Comparison of ENCODE assay signal across 8 cellular contexts in genomic region chr6:49462071-49462470, GRCh38. TPM values are rescaled to one million over a fixed set of nuclear protein-coding genes. Genes with fewer than 3 reads are reported as not detected.
A peak's percentile ranks its signal among the peaks of the same experiment; 100 is the strongest.
DNase-seq lines count a peak whose midpoint lies in the region; ATAC-seq, FAIRE-seq and TF ChIP-seq lines count a peak whose summit lies in the region.

No MANE protein-coding gene starts in this region.

- no peaks in the 10 kb centered on the region for H3K9me3 ChIP-seq in A549
- H3K9me3 ChIP-seq in mucosa of rectum (ENCODE audit: control insufficient read depth in 2 of 2, low read length in 2 of 2): no peaks in the 10 kb centered on the region

- FAIRE-seq in A549 (lab: Jason Lieb, UNC): no peak

- no peak for TF ChIP-seq EP300 in A549 (IDR thresholded peaks at IDR 0.05)

- H3K4me1 Mint-ChIP-seq in HFFc6 (ENCODE audit: low read depth) (peaks cover 39% of the 10 kb centered on the region), brain (peaks cover 72% of the 10 kb centered on the region)

- TF ChIP-seq RAD21 in A549 (conservative IDR thresholded peaks at IDR 0.05 in 1 of 2, IDR thresholded peaks at IDR 0.05 in 1 of 2): no peak

- H3K27ac ChIP-seq in A549 (no peak overlapping the region), mucosa of rectum (ENCODE audit: low read depth in 2 of 2, low read length in 2 of 2) (peak overlapping the region in 1 of 2 donors; percentile 87)

- H3K4me3 Mint-ChIP-seq in HFFc6: peak overlapping the region; percentile 99
- H3K4me3 Mint-ChIP-seq in brain: peak overlapping the region; percentile 98 to 100 (median 98)

- 93% methylated on average over 3 of the region's 3 CpGs for WGBS in A549 (ENCODE audit: missing lambda C conversion rate)

- no peak for TF ChIP-seq CTCF in A549 (IDR thresholded peaks at IDR 0.05)
- TF ChIP-seq CTCF in HFFc6 (IDR thresholded peaks at IDR 0.05): no peak
- TF ChIP-seq CTCF in brain (conservative IDR thresholded peaks at IDR 0.05): no peak

- TF ChIP-seq POLR2A in A549 (IDR thresholded peaks at IDR 0.05; ENCODE audit: low read length): no peak

- H3K36me3 ChIP-seq in mucosa of rectum (ENCODE audit: control insufficient read depth in 2 of 2, insufficient read depth in 2 of 2, low read length in 2 of 2): peaks cover 1 to 2% of the 10 kb centered on the region in 2 donors

- DNase-seq in A549 (ENCODE audit: low read depth in 1 of 2, low spot score in 1 of 2) (no peak), HFFc6 (no peak), SKM-1 treated with dmso at 0.1 percent for 144 hours (lab: John Stamatoyannopoulos, UW; ENCODE audit: unreplicated experiment) (no peak), DMS114 treated with DMSO at 0.1 percent for 48 hours (lab: John Stamatoyannopoulos, UW; ENCODE audit: unreplicated experiment) (no peak), D341Med (ENCODE audit: low spot score) (no peak)

- peaks cover 2% of the 10 kb centered on the region for H3K27me3 Mint-ChIP-seq in HFFc6 (ENCODE audit: insufficient read depth)
- peaks cover 12% of the 10 kb centered on the region for H3K27me3 Mint-ChIP-seq in brain

- POLR2A ChIA-PET in A549 (lab: Yijun Ruan, JAX): no interaction called here

- H3K4me2 ChIP-seq in A549: peak overlapping the region; percentile 92

- H3K9me3 Mint-ChIP-seq in HFFc6 (no peaks in the 10 kb centered on the region), brain (no peaks in the 10 kb centered on the region)

- no peak for ATAC-seq in A549
- ATAC-seq in GM21825 (IDR thresholded peaks at IDR 0.05; ENCODE audit: unreplicated experiment): no peak

- CTCF ChIA-PET in A549 (lab: Yijun Ruan, JAX): no interaction called here

- H3K4me3 ChIP-seq in A549 (peak overlapping the region; percentile 74), mucosa of rectum (ENCODE audit: low read length in 2 of 2) (peak overlapping the region; percentile 96 to 100)

- H3K4me1 ChIP-seq in A549 (peaks cover 13% of the 10 kb centered on the region; the same call in 2 of the 3 replicates), mucosa of rectum (ENCODE audit: control insufficient read depth in 2 of 2, insufficient read depth in 2 of 2, low read length in 2 of 2) (peaks cover 4 to 18% of the 10 kb centered on the region in 2 donors)

- H3K27me3 ChIP-seq in mucosa of rectum (ENCODE audit: control insufficient read depth in 2 of 2, insufficient read depth in 2 of 2, low read length in 2 of 2): no peaks in the 10 kb centered on the region

- H3K36me3 Mint-ChIP-seq in HFFc6 (ENCODE audit: low read depth) (peaks cover 4% of the 10 kb centered on the region), brain (peaks cover 24% of the 10 kb centered on the region)

- peak overlapping the region; percentile 98 to 100 for H3K9ac ChIP-seq in mucosa of rectum (ENCODE audit: low read depth in 1 of 2, low read length in 2 of 2)

- H3K27ac Mint-ChIP-seq in HFFc6 (peak overlapping the region; percentile 93), brain (peak overlapping the region; percentile 94 to 97 (median 97))

TF ChIP-seq in A549, 52 proteins besides CTCF, POLR2A, EP300 and RAD21:
- no peak for TF ChIP-seq MAFK (IDR thresholded peaks at IDR 0.05; ENCODE audit: partially characterized antibody)
- TF ChIP-seq RARB (CRISPR knock-in tag; IDR thresholded peaks at IDR 0.05): no peak
- no peak for TF ChIP-seq HES2 (IDR thresholded peaks at IDR 0.05)
- no peak for TF ChIP-seq NR3C1 (IDR thresholded peaks at IDR 0.05)
- TF ChIP-seq, protein P1, sequence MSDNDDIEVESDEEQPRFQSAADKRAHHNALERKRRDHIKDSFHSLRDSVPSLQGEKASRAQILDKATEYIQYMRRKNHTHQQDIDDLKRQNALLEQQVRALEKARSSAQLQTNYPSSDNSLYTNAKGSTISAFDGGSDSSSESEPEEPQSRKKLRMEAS (IDR thresholded peaks at IDR 0.05): no peak
- TF ChIP-seq HOXA7 (CRISPR knock-in tag; IDR thresholded peaks at IDR 0.05): no peak
- TF ChIP-seq ZNF302 (CRISPR knock-in tag; IDR thresholded peaks at IDR 0.05): no peak
- TF ChIP-seq MYC (IDR thresholded peaks at IDR 0.05; ENCODE audit: borderline replicate concordance, low read length): no peak
- TF ChIP-seq CEBPB (IDR thresholded peaks at IDR 0.05): no peak
- TF ChIP-seq RNF2 (IDR thresholded peaks at IDR 0.05; ENCODE audit: borderline replicate concordance, low read depth): no peak
- TF ChIP-seq JUN (IDR thresholded peaks at IDR 0.05): no peak
- TF ChIP-seq FOSB (CRISPR knock-in tag; IDR thresholded peaks at IDR 0.05): no peak
- TF ChIP-seq PHF8 (IDR thresholded peaks at IDR 0.05; ENCODE audit: borderline replicate concordance, low read depth): no peak
- no peak for TF ChIP-seq FOXS1 (CRISPR knock-in tag; IDR thresholded peaks at IDR 0.05)
TF ChIP-seq in A549: peak in this region for 0.

RNA-seq across cellular contexts. Expression of gene MMUT, which starts 1.0 kb away (rescaled TPM):
- polyA plus RNA-seq in A549 (2011; rRNA removed) (11.5 and 14.3 TPM in 2 replicates), A549 (2017; fragmentation: RNase III; extraction: RNeasy Plus Mini Kit Qiagen cat#74134 plus additional on column Dnase treatment) (6.4 to 6.8 TPM (median 6.6 TPM) in 3 replicates), brain (ENCODE audit: insufficient read depth, low read depth, low replicate concordance) (24.3 TPM)
- polyA plus RNA-seq in A549 (2012; cell fraction: cytosol; rRNA removed): 1.9 and 2.3 TPM in 2 replicates
- 2.1 and 3.3 TPM in 2 replicates for polyA plus RNA-seq in A549 (2012; cell fraction: nucleus; rRNA removed)
- 4.5 and 5.1 TPM in 2 replicates for polyA minus RNA-seq in A549 (2011; rRNA and poly(A)+ RNA removed)
- 10 to 100 TPM; 16.3 to 18.7 (median 17.1) TPM for total RNA-seq in HFFc6 (2021; fragmentation: NEBNext Ultra II Directional; extraction: Animal tissue kit (Norgen Biotek cat#: 25700))

RNA-seq across cellular contexts. Expression of gene CENPQ, which starts 1.1 kb away (rescaled TPM):
- 9.7 and 14.2 TPM in 2 replicates for polyA plus RNA-seq in A549 (2011; rRNA removed)
- 2.8 and 2.9 TPM in 2 replicates for polyA plus RNA-seq in A549 (2012; cell fraction: cytosol; rRNA removed)
- 0.84 and 2.0 TPM in 2 replicates for polyA plus RNA-seq in A549 (2012; cell fraction: nucleus; rRNA removed)
- polyA plus RNA-seq in A549 (2017; fragmentation: RNase III; extraction: RNeasy Plus Mini Kit Qiagen cat#74134 plus additional on column Dnase treatment): 9.7 to 11.4 TPM (median 10.2 TPM) in 3 replicates
- 1.2 and 1.5 TPM in 2 replicates for polyA minus RNA-seq in A549 (2011; rRNA and poly(A)+ RNA removed)
- 10 to 100 TPM in 5 of 6 experiments, 1 to 10 TPM in 1; 7.2 to 14.3 (median 13.2) TPM for total RNA-seq in HFFc6 (2021; fragmentation: NEBNext Ultra II Directional; extraction: Animal tissue kit (Norgen Biotek cat#: 25700))
- polyA plus RNA-seq in brain (ENCODE audit: insufficient read depth, low read depth, low replicate concordance): 3.4 TPM

RNA-seq across cellular contexts. Expression of gene GLYATL3, which starts 37.7 kb away (rescaled TPM):
- polyA plus RNA-seq in A549 (2011; rRNA removed) (not detected in 2 replicates), A549 (2017; fragmentation: RNase III; extraction: RNeasy Plus Mini Kit Qiagen cat#74134 plus additional on column Dnase treatment) (not detected in 3 replicates), brain (ENCODE audit: insufficient read depth, low read depth, low replicate concordance) (not detected)
- not detected in 2 replicates for polyA plus RNA-seq in A549 (2012; cell fraction: cytosol; rRNA removed)
- polyA plus RNA-seq in A549 (2012; cell fraction: nucleus; rRNA removed): not detected in 2 replicates
- not detected in 2 replicates for polyA minus RNA-seq in A549 (2011; rRNA and poly(A)+ RNA removed)
- not detected for total RNA-seq in HFFc6 (2021; fragmentation: NEBNext Ultra II Directional; extraction: Animal tissue kit (Norgen Biotek cat#: 25700))
